ENCODE assay signal across 10 cellular contexts in genomic region chr17:40551874-40552768, GRCh38. TPM values are rescaled to one million over a fixed set of nuclear protein-coding genes. Genes with fewer than 3 reads are reported as not detected.
DNase-seq lines count a peak whose midpoint lies in the region; ATAC-seq, FAIRE-seq and TF ChIP-seq lines count a peak whose summit lies in the region.
"Had no signal": no experiment of that assay in that cellular context is flagged by ENCODE, and none has a peak within 500 bp of the region (broad histone marks: within the 10 kb centered on the region; RNA-seq: fewer than 3 reads in every experiment).

No MANE protein-coding gene starts in this region.

- H3K9me3 ChIP-seq in IMR-90 (ENCODE audit: control insufficient read depth, insufficient read depth, low read length) (no peaks in the 10 kb centered on the region), HepG2 (ENCODE audit: low read length) (no peaks in the 10 kb centered on the region)

- peak overlapping the region; percentile 97 for H3K14ac ChIP-seq in IMR-90 (replicated peaks; ENCODE audit: low read depth, low read length)

- ATAC-seq in IMR-90 (ENCODE audit: low read depth) (peak; percentile 59), HepG2 (peak; percentile 58)

- peak overlapping the region; percentile 100 for H2BK120ac ChIP-seq in IMR-90 (ENCODE audit: low read depth, low read length)

- POLR2A ChIA-PET in IMR-90 (lab: Charles Lee; ENCODE audit: unreplicated experiment) (interaction anchor here (1.0 to 1.6 kb wide), 3 partner anchors 8 to 108 kb away, joined by 3 to 5 read pairs (median 4); no protein-coding TSS in a partner anchor), HepG2 (lab: Yijun Ruan, JAX) (interaction anchor here (1.0 to 4.9 kb wide), 18 partner anchors 8 to 1137 kb away, joined by 3 to 116 read pairs (median 6); partner anchors contain the start of genes EIF1, IGFBP4, SMARCE1 and TOP2A)

- in situ Hi-C loops in IMR-90 (cut with MboI; ENCODE audit: low sequenced_read_pairs) = no loop called here
- in situ Hi-C loops in astrocyte of the spinal cord (cut with HindIII; ENCODE audit: low sequenced_read_pairs) = no loop called here
- in situ Hi-C loops in HepG2 (cut with HindIII; ENCODE audit: extremely low pct_ligation_motif_present, low pct_unique_long_range_greater_than_20kb) = no loop called here

- H2BK5ac ChIP-seq in IMR-90 (ENCODE audit: low read depth, low read length, poor library complexity, severe bottlenecking) = peak overlapping the region; percentile 99

- WGBS in IMR-90 (ENCODE audit: extremely low coverage in 2 of 2, insufficient read length in 1 of 2), 2 experiments = 26% methylated on average over 17 of the region's 32 CpGs; no CpG with 5 or more reads in 1 of the 2 experiments
- 46% methylated on average over 32 of the region's 32 CpGs for WGBS in HepG2 (ENCODE audit: low lambda C conversion rate)

- peak overlapping the region; percentile 96 for H3K18ac ChIP-seq in IMR-90 (ENCODE audit: low read depth, low read length)

- peak overlapping the region; percentile 100 for H2AK5ac ChIP-seq in IMR-90 (ENCODE audit: low read depth, low read length)

- H3K56ac ChIP-seq in IMR-90 (ENCODE audit: extremely low read depth, insufficient read depth, low read length) = peak overlapping the region; percentile 99

- intact Hi-C loops in IMR-90 (cut with micrococcal nuclease) = loop anchor here (1.0 kb wide), 1 partner anchor 10 kb away; no protein-coding TSS in a partner anchor
- intact Hi-C loops in HepG2 (cut with micrococcal nuclease; ENCODE audit: unreplicated experiment) = no loop called here

- H3K23ac ChIP-seq in IMR-90 (ENCODE audit: low read depth, low read length) = peak overlapping the region; percentile 93

- no peak for TF ChIP-seq CTCF in AG10803 (conservative IDR thresholded peaks at IDR 0.05; ENCODE audit: low read length)
- TF ChIP-seq CTCF in IMR-90 (conservative IDR thresholded peaks at IDR 0.05; ENCODE audit: low read depth, low read length) = no peak
- TF ChIP-seq CTCF in astrocyte of the spinal cord (IDR thresholded peaks at IDR 0.05; ENCODE audit: low read depth, low read length) = no peak
- TF ChIP-seq CTCF in HepG2 (CRISPR knock-in tag; IDR thresholded peaks at IDR 0.05) = peak; percentile 51

- H3K9ac ChIP-seq in IMR-90 (ENCODE audit: low read depth, low read length) (peak overlapping the region; percentile 76), HepG2 (ENCODE audit: insufficient read depth, low read depth, low read length) (peak overlapping the region; percentile 62)

- H3K79me2 ChIP-seq in HepG2 (ENCODE audit: insufficient read depth, low read length) = no peaks in the 10 kb centered on the region

- FAIRE-seq in HepG2 (lab: Jason Lieb, UNC) (peak; percentile 85), frontal cortex (lab: Jason Lieb, UNC) (no peak)

- peaks cover 60% of the 10 kb centered on the region for H3K4me1 ChIP-seq in IMR-90 (ENCODE audit: control insufficient read depth, insufficient read depth, low read length)
- peaks cover 91% of the 10 kb centered on the region for H3K4me1 ChIP-seq in HepG2 (ENCODE audit: insufficient read depth, low read length)

- H3K9me1 ChIP-seq in IMR-90 (ENCODE audit: insufficient read depth, low read length) = peaks cover 44% of the 10 kb centered on the region

- TF ChIP-seq POLR2A in IMR-90 (IDR thresholded peaks at IDR 0.05; ENCODE audit: low read depth, low read length) = peak; percentile 53
- TF ChIP-seq POLR2A in HepG2 (IDR thresholded peaks at IDR 0.05; ENCODE audit: insufficient read depth in 1 of 2, low read depth in 2 of 2, low read length in 2 of 2) = peak in 1 of 2 experiments; percentile 49; a peak in 1 of 4 replicates

- H3K27ac ChIP-seq in IMR-90 (ENCODE audit: insufficient read depth, low read length) (peak overlapping the region; percentile 93), HepG2 (ENCODE audit: extremely low read length, insufficient read depth, low read length) (peak overlapping the region; percentile 85), temporal lobe (ENCODE audit: low read depth, low read length) (peak overlapping the region; percentile 93)

- peak overlapping the region; percentile 99 for H3K4ac ChIP-seq in IMR-90 (ENCODE audit: low read depth, low read length)

- peak overlapping the region; percentile 47 for H3K4me3 ChIP-seq in AG10803 (ENCODE audit: low read length)
- no peak overlapping the region for H3K4me3 ChIP-seq in IMR-90 (ENCODE audit: insufficient read depth, low read depth, low read length)
- H3K4me3 ChIP-seq in astrocyte of the spinal cord (ENCODE audit: low read depth, low read length) = no peak overlapping the region
- peak overlapping the region in 2 of 3 experiments; percentile 6 to 52; a peak in 3 of 6 replicates for H3K4me3 ChIP-seq in HepG2 (replicated peaks in 1 of 3; ENCODE audit: insufficient read depth in 1 of 3, low read depth in 2 of 3, low read length in 3 of 3)

- H2BK15ac ChIP-seq in IMR-90 (ENCODE audit: low read depth, low read length) = peak overlapping the region; percentile 92

- H2AFZ ChIP-seq in IMR-90 (replicated peaks; ENCODE audit: low read length, poor library complexity) (peak overlapping the region; percentile 71), HepG2 (ENCODE audit: low read length) (no peak overlapping the region)

- peak overlapping the region; percentile 99 for H2BK20ac ChIP-seq in IMR-90 (ENCODE audit: low read depth, low read length)

- H4K20me1 ChIP-seq in IMR-90 (ENCODE audit: insufficient read depth, low read length) (no peaks in the 10 kb centered on the region), HepG2 (ENCODE audit: insufficient read depth, low read length) (no peaks in the 10 kb centered on the region)

- H3K27me3 ChIP-seq in IMR-90 (ENCODE audit: control insufficient read depth, insufficient read depth, low read length) (no peaks in the 10 kb centered on the region), HepG2 (ENCODE audit: control insufficient read depth in 1 of 2, insufficient read depth in 2 of 2, low read length in 2 of 2) (no peaks in the 10 kb centered on the region)

- DNase-seq in AG10803 (ENCODE audit: low read depth) (peak; percentile 100), IMR-90 (peak; percentile 99), astrocyte of the spinal cord (ENCODE audit: low read depth, low spot score) (peak; percentile 97), HepG2 (ENCODE audit: low spot score) (peak; percentile 95), NOMO-1 treated with dmso at 0.1 percent for 144 hours (lab: John Stamatoyannopoulos, UW; ENCODE audit: unreplicated experiment) (no peak), frontal cortex (ENCODE audit: low spot score in 2 of 2) (no peak)
- no peak for DNase-seq in central memory CD4-positive, alpha-beta T cell

- peak overlapping the region; percentile 97 for H2AK9ac ChIP-seq in IMR-90 (replicated peaks; ENCODE audit: low read depth, low read length, poor library complexity)

- H3K79me1 ChIP-seq in IMR-90 (ENCODE audit: low read depth in 1 of 2, low read length in 2 of 2) = peaks cover 12 to 53% of the 10 kb centered on the region in 2 experiments; a peak in 3 of 4 replicates

- TSS peak; percentile 79 for BruUV-seq in IMR-90 (replicated peaks; lab: Mats Ljungman, UMichigan)
- BruUV-seq in HepG2 (replicated peaks; lab: Mats Ljungman, UMichigan) = TSS peak; percentile 73

- TF ChIP-seq EP300 in HepG2 (IDR thresholded peaks at IDR 0.05; ENCODE audit: low read depth in 2 of 2, low read length in 2 of 2) (peak in 1 of 2 experiments; percentile 95; a peak in 2 of 4 replicates), HepG2 (CRISPR knock-in tag; IDR thresholded peaks at IDR 0.05; ENCODE audit: borderline replicate concordance) (peak; percentile 84; the same call in 1 of the 2 replicates)

- CTCF ChIA-PET in IMR-90 (lab: Yijun Ruan, JAX) (interaction anchor here (0.8 to 2.0 kb wide), 2 partner anchors 19 to 235 kb away, joined by 3 to 16 read pairs; no protein-coding TSS in a partner anchor), HepG2 (lab: Yijun Ruan, JAX; ENCODE audit: low intra/inter-chr PET ratio, low total read pairs) (interaction anchor here (1.6 to 1.7 kb wide), 2 partner anchors 8 to 19 kb away, joined by 3 to 8 read pairs; no protein-coding TSS in a partner anchor)

- dilution Hi-C loops in IMR-90 (cut with HindIII; ENCODE audit: low sequenced_read_pairs, unreplicated experiment) = no loop called here

- H4K5ac ChIP-seq in IMR-90 (ENCODE audit: low read depth, low read length) = peak overlapping the region; percentile 92

- peak overlapping the region; percentile 92 to 97 for H4K8ac ChIP-seq in IMR-90 (ENCODE audit: low read depth in 2 of 2, low read length in 2 of 2)

- H3K36me3 ChIP-seq in IMR-90 (ENCODE audit: control insufficient read depth, insufficient read depth, low read length) = no peaks in the 10 kb centered on the region
- H3K36me3 ChIP-seq in HepG2 (replicated peaks in 1 of 2; ENCODE audit: control insufficient read depth in 1 of 2, insufficient read depth in 2 of 2, low read length in 2 of 2) = no peaks in the 10 kb centered on the region

- peak overlapping the region; percentile 100 for H4K91ac ChIP-seq in IMR-90 (ENCODE audit: insufficient read depth, low read depth, low read length)

- H3K4me2 ChIP-seq in IMR-90 (ENCODE audit: low read depth, low read length) (peak overlapping the region; percentile 26), HepG2 (ENCODE audit: low read depth, low read length) (peak overlapping the region; percentile 76)

- TF ChIP-seq RAD21 in IMR-90 (IDR thresholded peaks at IDR 0.05; ENCODE audit: low read length) (0 out of 2 replicates have a peak, but pooled peaks have one; percentile 2), HepG2 (CRISPR knock-in tag; IDR thresholded peaks at IDR 0.05) (no peak; the same call in 1 of the 2 replicates)

RNA-seq across cellular contexts. Expression of gene CCR7, which starts 13.2 kb away (rescaled TPM):
- total RNA-seq in IMR-90 (2012; rRNA removed) (0.28 and 0.36 TPM in 2 replicates), HepG2 (2016; rRNA removed; fragmentation: Illumina TruSeq; extraction: Trizol) (0.04 TPM in 1 of 2 replicates, not detected in the other), temporal lobe (0.25 TPM), frontal cortex (not detected)
- polyA plus RNA-seq in IMR-90 (2012; rRNA removed) (0.14 and 0.22 TPM in 2 replicates), HepG2 (2011; rRNA removed) (0.53 and 0.55 TPM in 2 replicates)
- polyA plus RNA-seq in IMR-90 (2012; cell fraction: cytosol; rRNA removed) = 0.16 TPM in 1 of 2 replicates, not detected in the other
- 0.23 and 0.39 TPM in 2 replicates for polyA plus RNA-seq in IMR-90 (2012; cell fraction: nucleus; rRNA removed; ENCODE audit: low replicate concordance)
- not detected in 2 replicates for total RNA-seq in HepG2 (2016; cell fraction: cytosol; rRNA removed; fragmentation: Illumina TruSeq; extraction: Trizol; ENCODE audit: low read depth)
- total RNA-seq in HepG2 (2016; cell fraction: insoluble cytoplasmic fraction; rRNA removed; fragmentation: Illumina TruSeq; extraction: Trizol) = 0.09 TPM in 1 of 2 replicates, not detected in the other
- not detected in 2 replicates for total RNA-seq in HepG2 (2016; cell fraction: membrane; rRNA removed; fragmentation: Illumina TruSeq; extraction: Trizol)
- not detected in 2 replicates for total RNA-seq in HepG2 (2016; cell fraction: nucleus; rRNA removed; fragmentation: Illumina TruSeq; extraction: Trizol)
- 0.59 and 0.70 TPM in 2 replicates for polyA plus RNA-seq in HepG2 (2011; cell fraction: cytosol; rRNA removed)
- polyA plus RNA-seq in HepG2 (2011; cell fraction: nucleus; rRNA removed) = 0.31 and 1.1 TPM in 2 replicates
- polyA plus RNA-seq in HepG2 (2012) = 1.1 and 1.5 TPM in 2 replicates
- not detected in 2 replicates for polyA plus RNA-seq in HepG2 (2016; cell fraction: cytosol; fragmentation: Illumina TruSeq; extraction: Trizol; ENCODE audit: low read depth)
- not detected in 2 replicates for polyA plus RNA-seq in HepG2 (2016; cell fraction: insoluble cytoplasmic fraction; fragmentation: Illumina TruSeq; extraction: Trizol; ENCODE audit: low read depth)
- not detected in 2 replicates for polyA plus RNA-seq in HepG2 (2016; cell fraction: membrane; fragmentation: Illumina TruSeq; extraction: Trizol; ENCODE audit: low read depth)
- polyA plus RNA-seq in HepG2 (2016; cell fraction: nucleus; fragmentation: Illumina TruSeq; extraction: Trizol; ENCODE audit: insufficient read depth, low read depth) = not detected in 2 replicates
- polyA minus RNA-seq in HepG2 (2011; rRNA and poly(A)+ RNA removed; ENCODE audit: low replicate concordance) = 1.4 and 3.5 TPM in 2 replicates
- 0.40 TPM in 1 of 2 replicates, not detected in the other for polyA minus RNA-seq in HepG2 (2011; cell fraction: cytosol; rRNA and poly(A)+ RNA removed)
- 0.37 TPM in 1 of 2 replicates, not detected in the other for polyA minus RNA-seq in HepG2 (2011; cell fraction: nucleus; rRNA and poly(A)+ RNA removed)

RNA-seq across cellular contexts. Expression of gene TNS4, which starts 50.7 kb away (rescaled TPM):
- total RNA-seq in IMR-90 (2012; rRNA removed) = 0.28 TPM in 1 of 2 replicates, not detected in the other
- 0.07 TPM in 1 of 2 replicates, not detected in the other for polyA plus RNA-seq in IMR-90 (2012; rRNA removed)
- polyA plus RNA-seq in IMR-90 (2012; cell fraction: cytosol; rRNA removed) = 0.07 and 0.08 TPM in 2 replicates
- polyA plus RNA-seq in IMR-90 (2012; cell fraction: nucleus; rRNA removed; ENCODE audit: low replicate concordance) = 0.33 and 0.57 TPM in 2 replicates
- total RNA-seq in HepG2 (2016; rRNA removed; fragmentation: Illumina TruSeq; extraction: Trizol) = 0.58 TPM in 2 replicates
- total RNA-seq in HepG2 (2016; cell fraction: cytosol; rRNA removed; fragmentation: Illumina TruSeq; extraction: Trizol; ENCODE audit: low read depth) = 0.18 and 0.20 TPM in 2 replicates
- 0.32 and 0.51 TPM in 2 replicates for total RNA-seq in HepG2 (2016; cell fraction: insoluble cytoplasmic fraction; rRNA removed; fragmentation: Illumina TruSeq; extraction: Trizol)
- 0.31 and 0.38 TPM in 2 replicates for total RNA-seq in HepG2 (2016; cell fraction: membrane; rRNA removed; fragmentation: Illumina TruSeq; extraction: Trizol)
- total RNA-seq in HepG2 (2016; cell fraction: nucleus; rRNA removed; fragmentation: Illumina TruSeq; extraction: Trizol) = 0.37 and 1.3 TPM in 2 replicates
- 1.7 and 2.1 TPM in 2 replicates for polyA plus RNA-seq in HepG2 (2011; rRNA removed)
- polyA plus RNA-seq in HepG2 (2011; cell fraction: cytosol; rRNA removed) = 0.69 and 1.3 TPM in 2 replicates
- 7.1 and 10.8 TPM in 2 replicates for polyA plus RNA-seq in HepG2 (2011; cell fraction: nucleus; rRNA removed)
- 0.37 and 0.42 TPM in 2 replicates for polyA plus RNA-seq in HepG2 (2012)
- 0.20 and 0.22 TPM in 2 replicates for polyA plus RNA-seq in HepG2 (2016; cell fraction: cytosol; fragmentation: Illumina TruSeq; extraction: Trizol; ENCODE audit: low read depth)
- 1.3 and 2.3 TPM in 2 replicates for polyA plus RNA-seq in HepG2 (2016; cell fraction: insoluble cytoplasmic fraction; fragmentation: Illumina TruSeq; extraction: Trizol; ENCODE audit: low read depth)
- 0.34 and 0.72 TPM in 2 replicates for polyA plus RNA-seq in HepG2 (2016; cell fraction: membrane; fragmentation: Illumina TruSeq; extraction: Trizol; ENCODE audit: low read depth)
- polyA plus RNA-seq in HepG2 (2016; cell fraction: nucleus; fragmentation: Illumina TruSeq; extraction: Trizol; ENCODE audit: insufficient read depth, low read depth) = 4.4 and 6.8 TPM in 2 replicates
- polyA minus RNA-seq in HepG2 (2011; rRNA and poly(A)+ RNA removed; ENCODE audit: low replicate concordance) = 7.4 and 24.1 TPM in 2 replicates
- 2.6 and 3.7 TPM in 2 replicates for polyA minus RNA-seq in HepG2 (2011; cell fraction: cytosol; rRNA and poly(A)+ RNA removed)
- polyA minus RNA-seq in HepG2 (2011; cell fraction: nucleus; rRNA and poly(A)+ RNA removed) = 4.0 and 6.1 TPM in 2 replicates
- total RNA-seq in temporal lobe = not detected
- not detected for total RNA-seq in frontal cortex
- total RNA-seq: dermis microvascular lymphatic vessel endothelial cell, subcutaneous adipose tissue had no signal

Comparison
In these comparisons a context has a peak if more than half of its experiments do, and no peak if none do; other contexts are left out.
1. DNase-seq: peak in AG10803 (single experiment), IMR-90 (single experiment), astrocyte of the spinal cord (single experiment) and HepG2 (single experiment); none in NOMO-1 treated with dmso at 0.1 percent for 144 hours (single experiment), frontal cortex (0 of 2) and central memory CD4-positive, alpha-beta T cell (single experiment).
2. H3K4me3 ChIP-seq: peak in AG10803 (single experiment) and HepG2 (2 of 3); none in IMR-90 (single experiment) and astrocyte of the spinal cord (single experiment).
3. Peak in every context shown above with its lines, with median percentiles within 50 percentile points of each other: H3K27ac ChIP-seq.